Comparison of ENCODE assay signal across 8 cellular contexts in the genomic region with DNA sequence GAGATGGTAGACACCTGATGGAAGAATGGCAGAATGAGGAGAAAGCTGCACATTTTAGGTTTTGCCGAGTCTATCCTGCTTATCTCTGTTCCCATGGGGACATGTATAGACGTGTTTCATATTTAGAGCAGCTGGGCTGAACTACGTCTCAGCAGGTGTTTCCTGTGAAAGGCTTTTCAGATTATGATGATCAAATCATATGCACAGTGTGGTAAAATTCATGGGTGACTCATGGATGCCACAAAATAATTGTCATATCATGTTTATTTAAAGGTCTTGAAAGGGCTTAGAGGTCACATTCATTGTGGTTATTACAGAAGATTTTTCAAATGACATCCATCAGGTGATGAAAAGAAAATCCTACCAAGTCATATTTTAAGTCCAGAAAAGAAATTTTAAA.
DNase-seq lines count a peak whose midpoint lies in the region; ATAC-seq, FAIRE-seq and TF ChIP-seq lines count a peak whose summit lies in the region.

No MANE protein-coding gene starts in this region.

- H3K4me3 ChIP-seq in A673 (ENCODE audit: low read depth, low read length, poor library complexity, severe bottlenecking) (no peak overlapping the region), SU-DHL-6 (ENCODE audit: insufficient read depth, low read length, poor library complexity, severe bottlenecking) (no peak overlapping the region)

- FAIRE-seq in H54 (lab: Jason Lieb, UNC) = no peak

- CTCF ChIA-PET in A673 (lab: Charles Lee) = interaction anchor here (1.0 kb wide), 1 partner anchor 798 kb away, joined by 3 read pairs; no protein-coding TSS in a partner anchor

- ATAC-seq in GM18870 (IDR thresholded peaks at IDR 0.05; ENCODE audit: unreplicated experiment) (peak; percentile 89), HG03064 (IDR thresholded peaks at IDR 0.05; ENCODE audit: low read depth, unreplicated experiment) (peak; percentile 97), natural killer cell (peak; percentile 36 to 44 (median 37))

- peak overlapping the region; percentile 12 for H3K4me2 ChIP-seq in SU-DHL-6 (ENCODE audit: low read depth, low read length, poor library complexity, severe bottlenecking)

- TF ChIP-seq CTCF in A673 (conservative IDR thresholded peaks at IDR 0.05; ENCODE audit: low read depth, low read length) = no peak
- no peak for TF ChIP-seq CTCF in SU-DHL-6 (IDR thresholded peaks at IDR 0.05; ENCODE audit: insufficient read depth, low read length, poor library complexity, severe bottlenecking)
- no peak for TF ChIP-seq CTCF in natural killer cell (IDR thresholded peaks at IDR 0.05)

- BruUV-seq in A673 (replicated peaks; lab: Mats Ljungman, UMichigan) = no TSS peak

- H3K4me1 Mint-ChIP-seq in natural killer cell = peaks cover 0 to 5% of the 10 kb centered on the region in 2 donors

- no peak overlapping the region for H3K27ac Mint-ChIP-seq in natural killer cell

- H3K27me3 ChIP-seq in A673 (replicated peaks; ENCODE audit: insufficient read depth, low read depth, low read length, poor library complexity) = no peaks in the 10 kb centered on the region
- H3K27me3 ChIP-seq in SU-DHL-6 (ENCODE audit: low read length) = no peaks in the 10 kb centered on the region

- H3K79me2 ChIP-seq in SU-DHL-6 (ENCODE audit: insufficient read depth, low read length) = no peaks in the 10 kb centered on the region

- H3K9me3 ChIP-seq in A673 (ENCODE audit: low read depth, low read length, poor library complexity, severe bottlenecking) (no peaks in the 10 kb centered on the region), SU-DHL-6 (ENCODE audit: insufficient read depth, low read length) (no peaks in the 10 kb centered on the region)

- DNase-seq in A673 (ENCODE audit: low spot score) (peak; percentile 82), natural killer cell (no peak), hepatic stellate cell (ENCODE audit: low spot score) (no peak), H54 (ENCODE audit: insufficient read length, low spot score) (no peak), H4 (ENCODE audit: low spot score) (no peak)

- H3K9ac ChIP-seq in SU-DHL-6 (ENCODE audit: low read length) = no peak overlapping the region

- no peaks in the 10 kb centered on the region for H4K20me1 ChIP-seq in SU-DHL-6 (ENCODE audit: low read depth, low read length)

- no peak for TF ChIP-seq POLR2A in H54 (IDR thresholded peaks at IDR 0.05; ENCODE audit: low read depth, low read length)

- H3K27ac ChIP-seq in A673 (ENCODE audit: low read depth, low read length, poor library complexity, severe bottlenecking) (peak overlapping the region; percentile 36), SU-DHL-6 (ENCODE audit: low read depth, low read length) (no peak overlapping the region; the same call in 1 of the 2 replicates)

- peaks cover 0 to 4% of the 10 kb centered on the region in 2 donors for H3K27me3 Mint-ChIP-seq in natural killer cell (ENCODE audit: low read depth in 2 of 2)

- no peaks in the 10 kb centered on the region for H3K36me3 ChIP-seq in A673 (ENCODE audit: insufficient read depth, low read length, poor library complexity, severe bottlenecking)
- H3K36me3 ChIP-seq in SU-DHL-6 (ENCODE audit: low read length) = no peaks in the 10 kb centered on the region

- H2AFZ ChIP-seq in SU-DHL-6 (ENCODE audit: low read depth, low read length, severe bottlenecking) = no peak overlapping the region

- H3K9me2 ChIP-seq in SU-DHL-6 (replicated peaks; ENCODE audit: insufficient read depth, low read length) = no peaks in the 10 kb centered on the region

- peaks cover 21% of the 10 kb centered on the region for H3K4me1 ChIP-seq in A673 (ENCODE audit: insufficient read depth, low read length, poor library complexity, severe bottlenecking)

- H3K9me3 Mint-ChIP-seq in natural killer cell = no peaks in the 10 kb centered on the region

- intact Hi-C loops in A673 (cut with micrococcal nuclease; ENCODE audit: unreplicated experiment) = loop anchor here (10.0 kb wide), 5 partner anchors 118 to 1898 kb away; a partner anchor contains a TSS
- intact Hi-C loops in natural killer cell (cut with micrococcal nuclease) = no loop called here

- H3F3A ChIP-seq in SU-DHL-6 (ENCODE audit: insufficient read depth) = no peaks in the 10 kb centered on the region

- no peaks in the 10 kb centered on the region for H3K36me3 Mint-ChIP-seq in natural killer cell

- no peak overlapping the region for H3K4me3 Mint-ChIP-seq in natural killer cell

- POLR2A ChIA-PET in A673 (lab: Charles Lee; ENCODE audit: low non-redundant PET) = no interaction called here

Comparison
In these comparisons a context has a peak if more than half of its experiments do, and no peak if none do; other contexts are left out.
1. ATAC-seq: peak in every context shown above with its lines; median percentile 97 in HG03064; 89 in GM18870; 37 in natural killer cell.